18 cellular contexts compared by ENCODE assay signal in the genomic region with DNA sequence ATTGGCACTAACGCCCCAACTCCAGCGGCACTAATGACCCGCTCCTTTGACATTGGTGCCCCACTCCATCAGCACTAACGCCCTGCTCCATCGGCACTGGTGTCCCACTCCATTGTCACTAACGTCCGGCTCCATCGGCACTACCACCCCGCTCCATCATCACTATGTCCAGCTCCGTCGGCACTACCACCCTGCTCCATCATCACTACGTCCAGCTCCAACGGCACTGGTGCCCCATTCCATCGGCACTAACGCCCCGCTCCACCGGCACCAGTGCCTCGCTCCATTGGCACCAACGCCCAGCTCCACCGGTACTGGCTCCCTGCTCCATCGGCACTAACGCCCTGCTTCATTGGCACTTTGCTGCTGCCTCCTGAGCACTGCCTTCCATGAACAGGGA. TPM values are rescaled to one million over a fixed set of nuclear protein-coding genes. Genes with fewer than 3 reads are reported as not detected.
DNase-seq lines count a peak whose midpoint lies in the region; ATAC-seq and TF ChIP-seq lines count a peak whose summit lies in the region.
"Had no signal": no experiment of that assay in that cellular context is flagged by ENCODE, and none has a peak within 500 bp of the region (broad histone marks: within the 10 kb centered on the region; RNA-seq: fewer than 3 reads in every experiment).

No MANE protein-coding gene starts in this region.

- H3K4me1 ChIP-seq in left ventricle myocardium inferior: peaks cover 36% of the 10 kb centered on the region
- peaks cover 4% of the 10 kb centered on the region for H3K4me1 ChIP-seq in osteoblast (ENCODE audit: insufficient read depth, low read length)

- intact Hi-C loops in Right ventricle myocardium inferior (cut with DNase I): no loop called here
- intact Hi-C loops in cardiac septum (cut with DNase I): no loop called here
- intact Hi-C loops in left ventricle myocardium inferior (cut with micrococcal nuclease): no loop called here
- intact Hi-C loops in natural killer cell (cut with micrococcal nuclease): no loop called here

- ATAC-seq in Right ventricle myocardium inferior (no peak), natural killer cell (no peak)
- ATAC-seq in activated naive CD8-positive, alpha-beta T cell treated with anti-CD3 and anti-CD28 coated beads, Interleukin-2, amount 50 U/mL, for 24 hours: no peak
- ATAC-seq: Panc1 had no signal

- H2AFZ ChIP-seq in osteoblast (ENCODE audit: low read length): no peak overlapping the region

- no peak overlapping the region for H3K4me2 ChIP-seq in osteoblast (ENCODE audit: insufficient read depth, low read length)

- H3K4me3 Mint-ChIP-seq in type B pancreatic cell (no peak overlapping the region), natural killer cell (no peak overlapping the region)
- no peak overlapping the region for H3K4me3 Mint-ChIP-seq in activated naive CD8-positive, alpha-beta T cell treated with anti-CD3 and anti-CD28 coated beads, Interleukin-2, amount 50 U/mL, for 24 hours
- H3K4me3 Mint-ChIP-seq: HFFc6 had no signal

- no peaks in the 10 kb centered on the region for H3K79me2 ChIP-seq in osteoblast (ENCODE audit: insufficient read depth, low read length)

- H3K27me3 ChIP-seq in left ventricle myocardium inferior (ENCODE audit: low read depth) (no peaks in the 10 kb centered on the region), osteoblast (ENCODE audit: insufficient read depth, low read length) (no peaks in the 10 kb centered on the region)

- H3K36me3 Mint-ChIP-seq in type B pancreatic cell (peaks cover 6% of the 10 kb centered on the region), natural killer cell (peaks cover 7% of the 10 kb centered on the region)
- peaks cover 6% of the 10 kb centered on the region for H3K36me3 Mint-ChIP-seq in activated naive CD8-positive, alpha-beta T cell treated with anti-CD3 and anti-CD28 coated beads, Interleukin-2, amount 50 U/mL, for 24 hours (ENCODE audit: low read depth)

- H3K9me3 Mint-ChIP-seq in type B pancreatic cell: no peaks in the 10 kb centered on the region
- H3K9me3 Mint-ChIP-seq in activated naive CD8-positive, alpha-beta T cell treated with anti-CD3 and anti-CD28 coated beads, Interleukin-2, amount 50 U/mL, for 24 hours: no peaks in the 10 kb centered on the region
- H3K9me3 Mint-ChIP-seq in natural killer cell: no peaks in the 10 kb centered on the region
- H3K9me3 Mint-ChIP-seq: HFFc6 had no signal

- H3K4me3 ChIP-seq in left ventricle myocardium inferior (no peak overlapping the region), osteoblast (ENCODE audit: insufficient read depth, low read length) (no peak overlapping the region)

- H3K4me1 Mint-ChIP-seq in type B pancreatic cell (ENCODE audit: unreplicated experiment) (no peaks in the 10 kb centered on the region), natural killer cell (peaks cover 0 to 6% of the 10 kb centered on the region in 2 donors)
- H3K4me1 Mint-ChIP-seq in activated naive CD8-positive, alpha-beta T cell treated with anti-CD3 and anti-CD28 coated beads, Interleukin-2, amount 50 U/mL, for 24 hours: no peaks in the 10 kb centered on the region

- peak; percentile 65 for DNase-seq in Right ventricle myocardium inferior (ENCODE audit: missing footprints)
- DNase-seq in cardiac septum (ENCODE audit: low spot score): no peak
- DNase-seq in left ventricle myocardium inferior: no peak
- DNase-seq in osteoblast (ENCODE audit: insufficient read length, low spot score, missing footprints): peak; percentile 18
- no peak for DNase-seq in type B pancreatic cell (ENCODE audit: extremely low spot score, unreplicated experiment)
- DNase-seq in activated naive CD8-positive, alpha-beta T cell treated with anti-CD3 and anti-CD28 coated beads, Interleukin-2, amount 50 U/mL, for 24 hours: no peak
- DNase-seq in activated CD8-positive, alpha-beta memory T cell treated with anti-CD3 and anti-CD28 coated beads for 24 hours: no peak
- DNase-seq in natural killer cell: no peak
- DNase-seq: AML-193, DMS79 treated with DMSO at 0.1 percent for 48 hours, HFFc6, Karpas-422, NCI-H1436, NCI-H1930, NCI-H526 had no signal

- TF ChIP-seq CTCF in left ventricle myocardium inferior (IDR thresholded peaks at IDR 0.05; ENCODE audit: borderline replicate concordance) (no peak), osteoblast (IDR thresholded peaks at IDR 0.05; ENCODE audit: extremely low read depth, low read depth, low read length) (no peak), type B pancreatic cell (conservative IDR thresholded peaks at IDR 0.05) (no peak), natural killer cell (IDR thresholded peaks at IDR 0.05) (no peak)

- peak overlapping the region; percentile 39 for H3K27ac Mint-ChIP-seq in type B pancreatic cell
- H3K27ac Mint-ChIP-seq in activated naive CD8-positive, alpha-beta T cell treated with anti-CD3 and anti-CD28 coated beads, Interleukin-2, amount 50 U/mL, for 24 hours: no peak overlapping the region
- no peak overlapping the region for H3K27ac Mint-ChIP-seq in natural killer cell
- H3K27ac Mint-ChIP-seq: HFFc6 had no signal

- no peaks in the 10 kb centered on the region for H4K20me1 ChIP-seq in osteoblast (ENCODE audit: insufficient read depth, low read length)

- H3K36me3 ChIP-seq in left ventricle myocardium inferior: peaks cover 51% of the 10 kb centered on the region
- H3K36me3 ChIP-seq in osteoblast (ENCODE audit: insufficient read depth, low read length): peaks cover 11% of the 10 kb centered on the region

- H3K27me3 Mint-ChIP-seq in type B pancreatic cell: no peaks in the 10 kb centered on the region
- no peaks in the 10 kb centered on the region for H3K27me3 Mint-ChIP-seq in activated naive CD8-positive, alpha-beta T cell treated with anti-CD3 and anti-CD28 coated beads, Interleukin-2, amount 50 U/mL, for 24 hours
- no peaks in the 10 kb centered on the region for H3K27me3 Mint-ChIP-seq in natural killer cell (ENCODE audit: low read depth in 2 of 2)

- no peaks in the 10 kb centered on the region for H3K9me3 ChIP-seq in left ventricle myocardium inferior (replicated peaks)
- no peaks in the 10 kb centered on the region for H3K9me3 ChIP-seq in osteoblast (ENCODE audit: low read depth, low read length)

- H3K27ac ChIP-seq in left ventricle myocardium inferior (replicated peaks): peak overlapping the region; percentile 92
- H3K27ac ChIP-seq in osteoblast (ENCODE audit: low read depth, low read length): no peak overlapping the region
- H3K27ac ChIP-seq: C4-2B had no signal

RNA-seq across cellular contexts. Expression of a gene that starts 7.5 kb away (rescaled TPM):
- total RNA-seq in Right ventricle myocardium inferior (6.2 TPM), cardiac septum (7.5 TPM), left ventricle myocardium inferior (6.2 TPM), osteoblast (8.0 and 9.4 TPM in 2 replicates), type B pancreatic cell (ENCODE audit: low replicate concordance) (11.6 and 13.3 TPM in 2 replicates), natural killer cell (1 to 10 TPM; 4.8 to 6.8 (median 5.1) TPM)

RNA-seq across cellular contexts. Expression of a gene that starts 29.9 kb away (rescaled TPM):
- total RNA-seq in Right ventricle myocardium inferior (7.4 TPM), cardiac septum (6.5 TPM), left ventricle myocardium inferior (8.0 TPM), osteoblast (17.4 and 17.7 TPM in 2 replicates), type B pancreatic cell (ENCODE audit: low replicate concordance) (15.0 and 18.2 TPM in 2 replicates), natural killer cell (under 1 TPM in 1 of 3 donors, not detected in 2; 0.16 TPM)

RNA-seq across cellular contexts. Expression of a gene that starts 43.2 kb away (rescaled TPM):
- total RNA-seq in Right ventricle myocardium inferior (not detected), cardiac septum (not detected), left ventricle myocardium inferior (not detected), osteoblast (not detected in 2 replicates), type B pancreatic cell (ENCODE audit: low replicate concordance) (not detected in 2 replicates), natural killer cell (under 1 TPM; 0.65 to 0.96 (median 0.77) TPM)
- total RNA-seq: HFFc6 had no signal

RNA-seq across cellular contexts. Expression of a gene that starts 45.7 kb away (rescaled TPM):
- total RNA-seq in Right ventricle myocardium inferior (not detected), cardiac septum (not detected), left ventricle myocardium inferior (not detected), osteoblast (0.36 TPM in 1 of 2 replicates, not detected in the other), type B pancreatic cell (ENCODE audit: low replicate concordance) (0.34 TPM in 1 of 2 replicates, not detected in the other), natural killer cell (not detected)
- total RNA-seq: HFFc6, MCF 10A had no signal

Comparison
In these comparisons a context has a peak if more than half of its experiments do, and no peak if none do; other contexts are left out.
1. DNase-seq: peak in Right ventricle myocardium inferior (single experiment) and osteoblast (single experiment); none in cardiac septum (single experiment), left ventricle myocardium inferior (single experiment), type B pancreatic cell (single experiment), activated naive CD8-positive, alpha-beta T cell treated with anti-CD3 and anti-CD28 coated beads, Interleukin-2, amount 50 U/mL, for 24 hours (single experiment), activated CD8-positive, alpha-beta memory T cell treated with anti-CD3 and anti-CD28 coated beads for 24 hours (single experiment) and natural killer cell (single experiment).